Comparison of ENCODE assay signal across 33 cellular contexts in genomic region chr13:67914535-67914934, GRCh38.
"Had no signal": no experiment of that assay in that cellular context is flagged by ENCODE, and none has a peak within 500 bp of the region (broad histone marks: within the 10 kb centered on the region; RNA-seq: fewer than 3 reads in every experiment).

No MANE protein-coding gene starts in this region.

- H3K27ac ChIP-seq: adrenal gland, body of pancreas, breast epithelium, PC-9, RWPE1, VCaP had no signal

- DNase-seq: activated B cell treated with CpG ODN at 0.5 μM for 24 hours; activated CD4-positive, alpha-beta memory T cell treated with anti-CD3 and anti-CD28 coated beads for 36 hours; activated CD4-positive, alpha-beta T cell treated with anti-CD3 and anti-CD28 coated beads for 4 hours; activated CD4-positive, alpha-beta T cell treated with anti-CD3 and anti-CD28 coated beads, Interleukin-2, amount 50 U/mL, for 1 hour; activated CD4-positive, CD25-positive, alpha-beta regulatory T cell treated with anti-CD3 and anti-CD28 coated beads, Interleukin-2, amount 50 U/mL, for 72 hours; activated CD8-positive, alpha-beta memory T cell treated with anti-CD3 and anti-CD28 coated beads, Interleukin-2, amount 50 U/mL, for 4 hours; activated gamma-delta T cell treated with Interleukin-2 at 50 U/mL for 16 hours; activated naive CD4-positive, alpha-beta T cell treated with anti-CD3 and anti-CD28 coated beads for 36 hours; activated T-cell treated with anti-CD3 and anti-CD28 coated beads for 4 hours; activated T-cell treated with anti-CD3 and anti-CD28 coated beads, Interleukin-2, amount 50 U/mL, for 4 hours; adrenal gland; body of pancreas; caudate nucleus; Karpas-422; NCI-H1105; NCI-H1436; NCI-H1694; NCI-H1930; NCI-H2107; NCI-H2171; NCI-H510A; NCI-H526; NCI-H748 treated with DMSO at 0.1 percent for 48 hours; PC-9; SIG-M5; T-helper 17 cell; T-helper 9 cell had no signal

- H3K4me3 ChIP-seq: adrenal gland, body of pancreas, breast epithelium, PC-9 had no signal

- H3K36me3 ChIP-seq: adrenal gland, breast epithelium had no signal

- H3K27me3 ChIP-seq: adrenal gland, body of pancreas, breast epithelium had no signal

- H3K4me1 ChIP-seq: adrenal gland, body of pancreas, breast epithelium had no signal

- ATAC-seq: activated T-cell treated with anti-CD3 and anti-CD28 coated beads, Interleukin-2, amount 50 U/mL, for 4 hours; body of pancreas; Right ventricle myocardium inferior; SK-N-SH treated with all-trans-retinoic acid at 6 μM for 48 hours; T-cell; T-helper 17 cell had no signal

- H3K9me3 ChIP-seq: adrenal gland, body of pancreas had no signal
